ENCODE assay signal across 14 cellular contexts in genomic region chr13:90485441-90485840, GRCh38.
A peak's percentile ranks its signal among the peaks of the same experiment; 100 is the strongest.
DNase-seq lines count a peak whose midpoint lies in the region; ATAC-seq, FAIRE-seq and TF ChIP-seq lines count a peak whose summit lies in the region.
"Had no signal": no experiment of that assay in that cellular context is flagged by ENCODE, and none has a peak within 500 bp of the region (broad histone marks: within the 10 kb centered on the region; RNA-seq: fewer than 3 reads in every experiment).

No MANE protein-coding gene starts in this region.

- no peaks in the 10 kb centered on the region for H3K36me3 ChIP-seq in ACC112 (ENCODE audit: insufficient read depth, low read length)
- H3K36me3 ChIP-seq: BLaER1 treated with 17β-estradiol and CSF1 and Interleukin-3, amounts not matched to agents 10 nM and 100 nM; ovary had no signal

- H3K4me3 ChIP-seq in ACC112 (ENCODE audit: low read depth, low read length) (peak overlapping the region; percentile 15; the same call in 1 of the 2 replicates), cardiac fibroblast (replicated peaks in 1 of 2; ENCODE audit: low read depth in 2 of 2, low read length in 2 of 2) (no peak overlapping the region)
- H3K4me3 ChIP-seq: BLaER1 treated with 17β-estradiol and CSF1 and Interleukin-3, amounts not matched to agents 10 nM and 100 nM; ovary; testis had no signal

- no peaks in the 10 kb centered on the region for H3K36me3 Mint-ChIP-seq in activated CD4-positive, alpha-beta memory T cell treated with anti-CD3 and anti-CD28 coated beads for 36 hours

- CTCF ChIA-PET in activated CD4-positive, alpha-beta memory T cell treated with anti-CD3 and anti-CD28 coated beads for 36 hours (lab: Charles Lee) = no interaction called here

- no peak overlapping the region for H3K4me3 Mint-ChIP-seq in stimulated activated naive CD8-positive, alpha-beta T cell treated with anti-CD3 and anti-CD28 coated beads, Interleukin-15, amount 100 ng/mL, for 72 hours
- no peak overlapping the region for H3K4me3 Mint-ChIP-seq in activated CD4-positive, alpha-beta memory T cell treated with anti-CD3 and anti-CD28 coated beads for 36 hours

- no peak overlapping the region for H3K27ac Mint-ChIP-seq in stimulated activated naive CD8-positive, alpha-beta T cell treated with anti-CD3 and anti-CD28 coated beads, Interleukin-15, amount 100 ng/mL, for 72 hours
- H3K27ac Mint-ChIP-seq in activated CD4-positive, alpha-beta memory T cell treated with anti-CD3 and anti-CD28 coated beads for 36 hours = no peak overlapping the region

- H3K9me3 Mint-ChIP-seq in stimulated activated naive CD8-positive, alpha-beta T cell treated with anti-CD3 and anti-CD28 coated beads, Interleukin-15, amount 100 ng/mL, for 72 hours = peaks cover 6 to 23% of the 10 kb centered on the region in 2 donors
- H3K9me3 Mint-ChIP-seq in activated CD4-positive, alpha-beta memory T cell treated with anti-CD3 and anti-CD28 coated beads for 36 hours = peaks cover 9% of the 10 kb centered on the region

- peaks cover 18% of the 10 kb centered on the region for H3K4me1 ChIP-seq in ACC112 (ENCODE audit: control insufficient read depth, insufficient read depth, low read length, unreplicated experiment)
- H3K4me1 ChIP-seq: BLaER1 treated with 17β-estradiol and CSF1 and Interleukin-3, amounts not matched to agents 10 nM and 100 nM; testis had no signal

- POLR2A ChIA-PET in activated CD4-positive, alpha-beta memory T cell treated with anti-CD3 and anti-CD28 coated beads for 36 hours (lab: Charles Lee) = no interaction called here

- no peak for TF ChIP-seq POLR2A in GM12892 (IDR thresholded peaks at IDR 0.05; ENCODE audit: low read depth, low read length)

- H3K4me1 Mint-ChIP-seq in stimulated activated naive CD8-positive, alpha-beta T cell treated with anti-CD3 and anti-CD28 coated beads, Interleukin-15, amount 100 ng/mL, for 72 hours = no peaks in the 10 kb centered on the region
- H3K4me1 Mint-ChIP-seq in activated CD4-positive, alpha-beta memory T cell treated with anti-CD3 and anti-CD28 coated beads for 36 hours (ENCODE audit: low read depth) = no peaks in the 10 kb centered on the region

- H3K27ac ChIP-seq in ACC112 (ENCODE audit: low read depth, low read length) = peak overlapping the region; percentile 54
- H3K27ac ChIP-seq: BLaER1 treated with 17β-estradiol and CSF1 and Interleukin-3, amounts not matched to agents 10 nM and 100 nM; ovary; testis had no signal

- no peaks in the 10 kb centered on the region for H3K27me3 ChIP-seq in ACC112 (ENCODE audit: insufficient read depth, low read length)
- H3K27me3 ChIP-seq: BLaER1 treated with 17β-estradiol and CSF1 and Interleukin-3, amounts not matched to agents 10 nM and 100 nM; ovary; testis had no signal

- H3K79me2 ChIP-seq in ACC112 (ENCODE audit: control insufficient read depth, insufficient read depth, low read length, unreplicated experiment) = no peaks in the 10 kb centered on the region

- ATAC-seq in stimulated activated naive CD8-positive, alpha-beta T cell treated with anti-CD3 and anti-CD28 coated beads, Interleukin-15, amount 100 ng/mL, for 72 hours = no peak
- ATAC-seq in GM21515 (IDR thresholded peaks at IDR 0.05; ENCODE audit: unreplicated experiment) = no peak

- peak overlapping the region; percentile 47 for H2AFZ ChIP-seq in ACC112 (ENCODE audit: low read length, unreplicated experiment)

- DNase-seq in HS-5 (ENCODE audit: low read depth) (peak; percentile 71), cardiac fibroblast (ENCODE audit: low read depth in 2 of 2) (peak; percentile 82 to 88), left kidney (ENCODE audit: low read depth, low spot score) (peak; percentile 5), GM12892 (ENCODE audit: insufficient read length) (no peak)
- DNase-seq in stimulated activated naive CD8-positive, alpha-beta T cell treated with anti-CD3 and anti-CD28 coated beads, Interleukin-15, amount 100 ng/mL, for 72 hours = no peak
- DNase-seq in activated CD4-positive, alpha-beta memory T cell treated with anti-CD3 and anti-CD28 coated beads for 36 hours = no peak
- DNase-seq: activated effector memory CD4-positive, alpha-beta T cell treated with anti-CD3 and anti-CD28 coated beads, Interleukin-2, amount 50 U/mL, for 16 hours; NCI-H187; ovary; SIG-M5; testis had no signal

- intact Hi-C loops in activated CD4-positive, alpha-beta memory T cell treated with anti-CD3 and anti-CD28 coated beads for 36 hours (cut with micrococcal nuclease) = no loop called here

- TF ChIP-seq CTCF in cardiac fibroblast (IDR thresholded peaks at IDR 0.05; ENCODE audit: low read depth, low read length) = no peak

- FAIRE-seq in GM12892 (lab: Jason Lieb, UNC) = no peak

- H3K27me3 Mint-ChIP-seq in stimulated activated naive CD8-positive, alpha-beta T cell treated with anti-CD3 and anti-CD28 coated beads, Interleukin-15, amount 100 ng/mL, for 72 hours = no peaks in the 10 kb centered on the region
- H3K27me3 Mint-ChIP-seq in activated CD4-positive, alpha-beta memory T cell treated with anti-CD3 and anti-CD28 coated beads for 36 hours = no peaks in the 10 kb centered on the region

Comparison
In these comparisons a context has a peak if more than half of its experiments do, and no peak if none do; other contexts are left out.
1. DNase-seq: peak in HS-5 (single experiment), cardiac fibroblast (2 of 2) and left kidney (single experiment); none in stimulated activated naive CD8-positive, alpha-beta T cell treated with anti-CD3 and anti-CD28 coated beads, Interleukin-15, amount 100 ng/mL, for 72 hours (0 of 2), GM12892 (single experiment) and activated CD4-positive, alpha-beta memory T cell treated with anti-CD3 and anti-CD28 coated beads for 36 hours (single experiment).